8 cellular contexts compared by ENCODE assay signal in genomic region chr19:2820112-2820702, GRCh38. TPM values are rescaled to one million over a fixed set of nuclear protein-coding genes. Genes with fewer than 3 reads are reported as not detected.
DNase-seq lines count a peak whose midpoint lies in the region; ATAC-seq and TF ChIP-seq lines count a peak whose summit lies in the region.

No MANE protein-coding gene starts in this region.

- peaks cover 7% of the 10 kb centered on the region for H3K36me3 Mint-ChIP-seq in T-helper 2 cell treated with Interferon-gamma antibody and Interleukin-4, amounts not matched to agents 5 μg/mL and 100 μg/mL, for 36 hours (ENCODE audit: low read depth)
- peaks cover 7% of the 10 kb centered on the region for H3K36me3 Mint-ChIP-seq in osteocyte (ENCODE audit: unreplicated experiment)

- H3K27ac Mint-ChIP-seq in T-helper 2 cell treated with Interferon-gamma antibody and Interleukin-4, amounts not matched to agents 5 μg/mL and 100 μg/mL, for 36 hours: no peak overlapping the region
- peak overlapping the region; percentile 47 for H3K27ac Mint-ChIP-seq in osteocyte (ENCODE audit: unreplicated experiment)

- H3K27me3 Mint-ChIP-seq in T-helper 2 cell treated with Interferon-gamma antibody and Interleukin-4, amounts not matched to agents 5 μg/mL and 100 μg/mL, for 36 hours (ENCODE audit: low read depth): no peaks in the 10 kb centered on the region
- no peaks in the 10 kb centered on the region for H3K27me3 Mint-ChIP-seq in osteocyte (ENCODE audit: unreplicated experiment)

- peak overlapping the region; percentile 58 for H3K4me3 ChIP-seq in GM12864 (ENCODE audit: low read depth, low read length)
- peak overlapping the region; percentile 76 for H3K4me3 ChIP-seq in fibroblast of pulmonary artery (replicated peaks; ENCODE audit: low read depth, low read length)

- H3K4me1 Mint-ChIP-seq in T-helper 2 cell treated with Interferon-gamma antibody and Interleukin-4, amounts not matched to agents 5 μg/mL and 100 μg/mL, for 36 hours (ENCODE audit: low read depth): peaks cover 3% of the 10 kb centered on the region
- peaks cover 9% of the 10 kb centered on the region for H3K4me1 Mint-ChIP-seq in osteocyte (ENCODE audit: unreplicated experiment)

- ATAC-seq in HG02840 (IDR thresholded peaks at IDR 0.05; ENCODE audit: low FRiP score, unreplicated experiment) (peak; percentile 35), HG03342 (IDR thresholded peaks at IDR 0.05; ENCODE audit: unreplicated experiment) (no peak)

- DNase-seq in GM12864 (ENCODE audit: low read depth) (no peak), fibroblast of pulmonary artery (ENCODE audit: low read depth) (no peak), osteocyte (ENCODE audit: extremely low spot score, unreplicated experiment) (no peak), pons (ENCODE audit: low spot score) (no peak), inferior parietal cortex (ENCODE audit: extremely low spot score) (no peak)
- no peak for DNase-seq in T-helper 2 cell treated with Interferon-gamma antibody and Interleukin-4, amounts not matched to agents 5 μg/mL and 100 μg/mL, for 36 hours (ENCODE audit: low spot score)

- peak overlapping the region; percentile 82 for H3K4me3 Mint-ChIP-seq in T-helper 2 cell treated with Interferon-gamma antibody and Interleukin-4, amounts not matched to agents 5 μg/mL and 100 μg/mL, for 36 hours
- peak overlapping the region; percentile 83 for H3K4me3 Mint-ChIP-seq in osteocyte (ENCODE audit: unreplicated experiment)

- TF ChIP-seq CTCF in GM12864 (IDR thresholded peaks at IDR 0.05; ENCODE audit: low read depth, low read length, missing control alignments) (no peak), fibroblast of pulmonary artery (IDR thresholded peaks at IDR 0.05; ENCODE audit: low read length, missing control alignments) (no peak), osteocyte (IDR thresholded peaks at IDR 0.05) (no peak)

- H3K9me3 Mint-ChIP-seq in T-helper 2 cell treated with Interferon-gamma antibody and Interleukin-4, amounts not matched to agents 5 μg/mL and 100 μg/mL, for 36 hours: peaks cover 4% of the 10 kb centered on the region
- H3K9me3 Mint-ChIP-seq in osteocyte (ENCODE audit: unreplicated experiment): no peaks in the 10 kb centered on the region

RNA-seq across cellular contexts. Expression of gene ZNF554, which starts 0.5 kb away (rescaled TPM):
- total RNA-seq in osteocyte: 7.1 and 7.4 TPM in 2 replicates

RNA-seq across cellular contexts. Expression of gene ZNF555, which starts 21.1 kb away (rescaled TPM):
- 5.9 and 10.6 TPM in 2 replicates for total RNA-seq in osteocyte

RNA-seq across cellular contexts. Expression of gene THOP1, which starts 34.9 kb away (rescaled TPM):
- 43.4 and 45.2 TPM in 2 replicates for total RNA-seq in osteocyte

RNA-seq across cellular contexts. Expression of gene SGTA, which starts 37.1 kb away (rescaled TPM):
- total RNA-seq in osteocyte: 50.7 and 53.2 TPM in 2 replicates

RNA-seq across cellular contexts. Expression of gene ZNF556, which starts 46.9 kb away (rescaled TPM):
- not detected in 2 replicates for total RNA-seq in osteocyte
